Comparison of ENCODE assay signal across 36 cellular contexts in the genomic region with DNA sequence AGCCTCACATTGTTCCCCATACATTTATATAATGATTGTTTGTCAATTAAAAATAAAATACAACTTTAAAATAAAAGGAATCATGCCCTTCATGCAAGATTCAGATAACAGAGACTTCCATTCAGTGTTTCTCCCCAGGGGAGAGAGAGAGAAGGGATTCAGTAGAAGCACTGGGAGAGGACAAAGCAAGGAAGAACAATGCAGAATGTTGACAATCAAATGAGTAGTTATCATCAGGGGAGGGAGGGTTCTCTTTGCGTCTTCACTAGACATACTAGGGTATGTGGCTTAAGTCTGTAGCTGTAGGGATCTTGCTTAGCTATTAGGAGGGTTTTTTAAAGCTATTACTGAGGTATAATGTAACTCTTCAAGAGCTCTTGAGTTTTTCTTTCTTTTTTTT. TPM values are rescaled to one million over a fixed set of nuclear protein-coding genes. Genes with fewer than 3 reads are reported as not detected.
"Had no signal": no experiment of that assay in that cellular context is flagged by ENCODE, and none has a peak within 500 bp of the region (broad histone marks: within the 10 kb centered on the region; RNA-seq: fewer than 3 reads in every experiment).

No MANE protein-coding gene starts in this region.

- H3K27me3 ChIP-seq: adrenal gland, body of pancreas, brain microvascular endothelial cell, breast epithelium had no signal

- H3K36me3 Mint-ChIP-seq: activated CD4-positive, alpha-beta memory T cell treated with anti-CD3 and anti-CD28 coated beads for 36 hours; activated naive CD4-positive, alpha-beta T cell treated with anti-CD3 and anti-CD28 coated beads, Interleukin-2, amount 50 U/mL, for 72 hours; activated naive CD8-positive, alpha-beta T cell treated with anti-CD3 and anti-CD28 coated beads for 36 hours had no signal

- ATAC-seq: activated CD8-positive, alpha-beta T cell treated with anti-CD3 and anti-CD28 coated beads for 36 hours; activated naive CD4-positive, alpha-beta T cell treated with anti-CD3 and anti-CD28 coated beads, Interleukin-2, amount 50 U/mL, for 72 hours; activated T-cell treated with anti-CD3 and anti-CD28 coated beads, Interleukin-2, amount 50 U/mL, for 4 hours; activated T-cell treated with anti-CD3 and anti-CD28 coated beads, Interleukin-2, amount 50 U/mL, for 72 hours; activated T-helper 17 cell treated with anti-CD3 and anti-CD28 coated beads, Interleukin-2, amount 50 U/mL, for 72 hours; body of pancreas had no signal

- H3K36me3 ChIP-seq: adrenal gland, brain microvascular endothelial cell, breast epithelium had no signal

- H3K9me3 Mint-ChIP-seq: activated CD4-positive, alpha-beta memory T cell treated with anti-CD3 and anti-CD28 coated beads for 36 hours; activated CD4-positive, alpha-beta T cell treated with anti-CD3 and anti-CD28 coated beads, Interleukin-2, amount 10 ng/mL, durations not matched to agents 24 days and 14 days; activated CD8-positive, alpha-beta T cell treated with anti-CD3 and anti-CD28 coated beads for 36 hours; activated naive CD8-positive, alpha-beta T cell treated with anti-CD3 and anti-CD28 coated beads for 36 hours; activated T-helper 1 cell treated with anti-CD3 and anti-CD28 coated beads, Interleukin-12 subunit alpha, Interleukin-12 subunit beta, Interleukin-2, Interleukin-4 antibody, amounts not matched to agents 30 ng/mL and 10 ng/mL and 1 ng/mL, durations not matched to agents 14 hours and 24 hours and 36 hours; T-helper 1 cell treated with Interleukin-12 subunit alpha and Interleukin-12 subunit beta and Interleukin-4 antibody, amounts not matched to agents 30 μg/mL and 1 μg/mL, for 36 hours; T-helper 2 cell treated with Interferon-gamma antibody and Interleukin-4, amounts not matched to agents 5 μg/mL and 100 μg/mL, for 36 hours had no signal

- H3K4me1 Mint-ChIP-seq: activated B cell treated with CpG ODN at 0.5 μM for 24 hours; activated CD4-positive, alpha-beta T cell treated with anti-CD3 and anti-CD28 coated beads, Interleukin-2, amount 10 ng/mL, durations not matched to agents 24 days and 14 days; activated naive CD8-positive, alpha-beta T cell treated with anti-CD3 and anti-CD28 coated beads for 36 hours; activated T-helper 17 cell treated with anti-CD3 and anti-CD28 coated beads, Interleukin-2, amount 50 U/mL, for 72 hours had no signal

- H3K4me3 Mint-ChIP-seq: activated B cell treated with CpG ODN at 0.5 μM for 24 hours; activated CD4-positive, alpha-beta memory T cell treated with anti-CD3 and anti-CD28 coated beads for 36 hours; activated CD4-positive, alpha-beta T cell treated with anti-CD3 and anti-CD28 coated beads, Interleukin-2, amount 10 ng/mL, durations not matched to agents 24 days and 14 days; activated CD8-positive, alpha-beta T cell treated with anti-CD3 and anti-CD28 coated beads for 36 hours; activated naive CD4-positive, alpha-beta T cell treated with anti-CD3 and anti-CD28 coated beads for 36 hours; activated naive CD8-positive, alpha-beta T cell treated with anti-CD3 and anti-CD28 coated beads for 36 hours; activated T-cell treated with anti-CD3 and anti-CD28 coated beads, Interleukin-2, amount 50 U/mL, for 4 hours; activated T-cell treated with anti-CD3 and anti-CD28 coated beads, Interleukin-2, amount 50 U/mL, for 72 hours; activated T-helper 1 cell treated with anti-CD3 and anti-CD28 coated beads, Interleukin-12 subunit alpha, Interleukin-12 subunit beta, Interleukin-2, Interleukin-4 antibody, amounts not matched to agents 30 ng/mL and 10 ng/mL and 1 ng/mL, durations not matched to agents 14 hours and 24 hours and 36 hours; activated T-helper 17 cell treated with anti-CD3 and anti-CD28 coated beads, Interleukin-2, amount 50 U/mL, for 72 hours; T-helper 1 cell treated with Interleukin-12 subunit alpha and Interleukin-12 subunit beta and Interleukin-4 antibody, amounts not matched to agents 30 μg/mL and 1 μg/mL, for 36 hours; T-helper 2 cell treated with Interferon-gamma antibody and Interleukin-4, amounts not matched to agents 5 μg/mL and 100 μg/mL, for 36 hours had no signal

- H3K27ac ChIP-seq: adrenal gland, body of pancreas, brain microvascular endothelial cell, breast epithelium had no signal

- H3K4me3 ChIP-seq: adrenal gland, body of pancreas, breast epithelium had no signal

- DNase-seq: activated B cell treated with CpG ODN at 0.5 μM for 24 hours; activated CD4-positive, alpha-beta memory T cell treated with anti-CD3 and anti-CD28 coated beads for 36 hours; activated CD4-positive, alpha-beta T cell treated with anti-CD3 and anti-CD28 coated beads for 4 hours; activated CD4-positive, alpha-beta T cell treated with anti-CD3 and anti-CD28 coated beads, Interleukin-2, amount 10 ng/mL, durations not matched to agents 24 days and 14 days; activated CD4-positive, alpha-beta T cell treated with anti-CD3 and anti-CD28 coated beads, Interleukin-2, amount 50 U/mL, for 1 hour; activated CD4-positive, alpha-beta T cell treated with anti-CD3 and anti-CD28 coated beads, Interleukin-2, amount 50 U/mL, for 4 hours; activated CD4-positive, CD25-positive, alpha-beta regulatory T cell treated with anti-CD3 and anti-CD28 coated beads, Interleukin-2, amount 50 U/mL, for 72 hours; activated CD8-positive, alpha-beta memory T cell treated with anti-CD3 and anti-CD28 coated beads, Interleukin-2, amount 50 U/mL, for 4 hours; activated CD8-positive, alpha-beta T cell treated with anti-CD3 and anti-CD28 coated beads for 36 hours; activated effector memory CD4-positive, alpha-beta T cell treated with anti-CD3 and anti-CD28 coated beads, Interleukin-2, amount 50 U/mL, for 16 hours; activated gamma-delta T cell treated with Interleukin-2 at 50 U/mL for 16 hours; activated naive CD4-positive, alpha-beta T cell; activated naive CD4-positive, alpha-beta T cell treated with anti-CD3 and anti-CD28 coated beads for 36 hours; activated naive CD4-positive, alpha-beta T cell treated with anti-CD3 and anti-CD28 coated beads, Interleukin-2, amount 50 U/mL, for 16 hours; activated naive CD8-positive, alpha-beta T cell treated with anti-CD3 and anti-CD28 coated beads for 36 hours; activated T-cell treated with anti-CD3 and anti-CD28 coated beads for 4 hours; activated T-cell treated with anti-CD3 and anti-CD28 coated beads, Interleukin-2, amount 50 U/mL, for 1 hour; activated T-cell treated with anti-CD3 and anti-CD28 coated beads, Interleukin-2, amount 50 U/mL, for 4 hours; activated T-cell treated with anti-CD3 and anti-CD28 coated beads, Interleukin-2, amount 50 U/mL, for 72 hours; adrenal gland; amniotic stem cell; aorta; body of pancreas; brain microvascular endothelial cell; central memory CD4-positive, alpha-beta T cell; T-helper 2 cell; T-helper 9 cell had no signal

- H3K4me1 ChIP-seq: adrenal gland, body of pancreas, breast epithelium had no signal

- H3K9me3 ChIP-seq: adrenal gland, body of pancreas, breast epithelium had no signal

- H3K27ac Mint-ChIP-seq: activated B cell treated with CpG ODN at 0.5 μM for 24 hours; activated CD4-positive, alpha-beta memory T cell treated with anti-CD3 and anti-CD28 coated beads for 36 hours; activated CD4-positive, alpha-beta T cell treated with anti-CD3 and anti-CD28 coated beads, Interleukin-2, amount 10 ng/mL, durations not matched to agents 24 days and 14 days; activated CD8-positive, alpha-beta T cell treated with anti-CD3 and anti-CD28 coated beads for 36 hours; activated naive CD4-positive, alpha-beta T cell treated with anti-CD3 and anti-CD28 coated beads for 36 hours; activated naive CD4-positive, alpha-beta T cell treated with anti-CD3 and anti-CD28 coated beads, Interleukin-2, amount 50 U/mL, for 72 hours; activated naive CD8-positive, alpha-beta T cell treated with anti-CD3 and anti-CD28 coated beads for 36 hours; activated T-cell treated with anti-CD3 and anti-CD28 coated beads, Interleukin-2, amount 50 U/mL, for 72 hours; activated T-helper 1 cell treated with anti-CD3 and anti-CD28 coated beads, Interleukin-12 subunit alpha, Interleukin-12 subunit beta, Interleukin-2, Interleukin-4 antibody, amounts not matched to agents 30 ng/mL and 10 ng/mL and 1 ng/mL, durations not matched to agents 14 hours and 24 hours and 36 hours; activated T-helper 17 cell treated with anti-CD3 and anti-CD28 coated beads, Interleukin-2, amount 50 U/mL, for 72 hours; T-helper 1 cell treated with Interleukin-12 subunit alpha and Interleukin-12 subunit beta and Interleukin-4 antibody, amounts not matched to agents 30 μg/mL and 1 μg/mL, for 36 hours; T-helper 2 cell treated with Interferon-gamma antibody and Interleukin-4, amounts not matched to agents 5 μg/mL and 100 μg/mL, for 36 hours had no signal

- H3K27me3 Mint-ChIP-seq: activated B cell treated with CpG ODN at 0.5 μM for 24 hours; activated CD4-positive, alpha-beta memory T cell treated with anti-CD3 and anti-CD28 coated beads for 36 hours; activated CD4-positive, alpha-beta T cell treated with anti-CD3 and anti-CD28 coated beads, Interleukin-2, amount 10 ng/mL, durations not matched to agents 24 days and 14 days; activated CD8-positive, alpha-beta T cell treated with anti-CD3 and anti-CD28 coated beads for 36 hours; activated naive CD8-positive, alpha-beta T cell treated with anti-CD3 and anti-CD28 coated beads for 36 hours; activated T-helper 17 cell treated with anti-CD3 and anti-CD28 coated beads, Interleukin-2, amount 50 U/mL, for 72 hours had no signal

RNA-seq across cellular contexts. Expression of a gene that starts 30.7 kb away (rescaled TPM):
- total RNA-seq: activated B cell treated with CpG ODN at 0.5 μM for 24 hours; activated CD4-positive, alpha-beta memory T cell treated with anti-CD3 and anti-CD28 coated beads for 36 hours; activated CD4-positive, alpha-beta T cell treated with anti-CD3 and anti-CD28 coated beads, Interleukin-2, amount 10 ng/mL, durations not matched to agents 24 days and 14 days; activated CD8-positive, alpha-beta memory T cell treated with anti-CD3 and anti-CD28 coated beads for 36 hours; activated CD8-positive, alpha-beta T cell treated with anti-CD3 and anti-CD28 coated beads for 36 hours; activated naive CD4-positive, alpha-beta T cell treated with anti-CD3 and anti-CD28 coated beads for 36 hours; activated naive CD4-positive, alpha-beta T cell treated with anti-CD3 and anti-CD28 coated beads, Interleukin-2, amount 50 U/mL, for 72 hours; activated naive CD8-positive, alpha-beta T cell treated with anti-CD3 and anti-CD28 coated beads for 36 hours; activated T-cell treated with anti-CD3 and anti-CD28 coated beads, Interleukin-2, amount 50 U/mL, for 4 hours; activated T-cell treated with anti-CD3 and anti-CD28 coated beads, Interleukin-2, amount 50 U/mL, for 72 hours; activated T-helper 1 cell treated with anti-CD3 and anti-CD28 coated beads, Interleukin-12 subunit alpha, Interleukin-12 subunit beta, Interleukin-2, Interleukin-4 antibody, amounts not matched to agents 30 ng/mL and 10 ng/mL and 1 ng/mL, durations not matched to agents 14 hours and 24 hours and 36 hours; activated T-helper 17 cell treated with anti-CD3 and anti-CD28 coated beads, Interleukin-2, amount 50 U/mL, for 72 hours; aorta; body of pancreas; breast epithelium; cardiac septum; cerebellum had no signal
